In genomic region chr4:184288451-184289178, GRCh38 we compare ENCODE assay signal across 8 cellular contexts.
A peak's percentile ranks its signal among the peaks of the same experiment; 100 is the strongest.
DNase-seq lines count a peak whose midpoint lies in the region; ATAC-seq and TF ChIP-seq lines count a peak whose summit lies in the region.

No MANE protein-coding gene starts in this region.

- H3K9ac ChIP-seq in parathyroid adenoma, result no peak overlapping the region

- no peaks in the 10 kb centered on the region for H3K36me3 Mint-ChIP-seq in activated T-cell treated with anti-CD3 and anti-CD28 coated beads, Interleukin-2, amount 50 U/mL, for 24 hours (ENCODE audit: low read depth)
- H3K36me3 Mint-ChIP-seq in activated CD8-positive, alpha-beta T cell treated with anti-CD3 and anti-CD28 coated beads for 36 hours (ENCODE audit: low read depth), result no peaks in the 10 kb centered on the region

- no peaks in the 10 kb centered on the region for H3K36me3 ChIP-seq in parathyroid adenoma (ENCODE audit: control insufficient read depth, insufficient read depth, low read length)
- no peaks in the 10 kb centered on the region for H3K36me3 ChIP-seq in sigmoid colon

- H3K4me3 ChIP-seq in parathyroid adenoma (ENCODE audit: low read depth, low read length) (no peak overlapping the region), sigmoid colon (no peak overlapping the region)

- no peaks in the 10 kb centered on the region for H3K79me2 ChIP-seq in parathyroid adenoma

- H3K4me2 ChIP-seq in parathyroid adenoma (ENCODE audit: low read length), result no peak overlapping the region

- TF ChIP-seq POLR2A in sigmoid colon (IDR thresholded peaks at IDR 0.05), result no peak

- peak overlapping the region; percentile 65 for H3K27ac ChIP-seq in parathyroid adenoma
- H3K27ac ChIP-seq in sigmoid colon, result peak overlapping the region in 1 of 4 donors; percentile 7

- no peaks in the 10 kb centered on the region for H3K27me3 Mint-ChIP-seq in activated T-cell treated with anti-CD3 and anti-CD28 coated beads, Interleukin-2, amount 50 U/mL, for 24 hours
- no peaks in the 10 kb centered on the region for H3K27me3 Mint-ChIP-seq in activated CD8-positive, alpha-beta T cell treated with anti-CD3 and anti-CD28 coated beads for 36 hours

- intact Hi-C loops in activated CD8-positive, alpha-beta T cell treated with anti-CD3 and anti-CD28 coated beads for 36 hours (cut with micrococcal nuclease), result loop anchor here (2.0 to 10.0 kb wide), 2 partner anchors 20 to 446 kb away; partner anchors contain the start of gene CENPU
- intact Hi-C loops in sigmoid colon (cut with DNase I), result loop anchor here (5.0 kb wide), 1 partner anchor 94 kb away; no protein-coding TSS in a partner anchor

- 56 to 58% methylated on average over 14 of the region's 14 CpGs for WGBS in sigmoid colon, 2 donors

- no peaks in the 10 kb centered on the region for H3K4me1 ChIP-seq in parathyroid adenoma
- peaks cover 0 to 10% (median 2%) of the 10 kb centered on the region in 4 donors for H3K4me1 ChIP-seq in sigmoid colon

- DNase-seq in activated T-cell treated with anti-CD3 and anti-CD28 coated beads, Interleukin-2, amount 50 U/mL, for 24 hours, result peak; percentile 65
- no peak for DNase-seq in activated T-cell treated with anti-CD3 and anti-CD28 coated beads for 4 hours
- DNase-seq in activated CD8-positive, alpha-beta T cell treated with anti-CD3 and anti-CD28 coated beads for 36 hours, result peak; percentile 75
- no peak for DNase-seq in NOMO-1 treated with DMSO at 0.1 percent for 48 hours (lab: John Stamatoyannopoulos, UW; ENCODE audit: unreplicated experiment)
- DNase-seq in sigmoid colon, result no peak
- DNase-seq in SHP77 treated with DMSO at 0.1 percent for 48 hours (lab: John Stamatoyannopoulos, UW), result no peak

- H3K27ac Mint-ChIP-seq in activated T-cell treated with anti-CD3 and anti-CD28 coated beads, Interleukin-2, amount 50 U/mL, for 24 hours, result peak overlapping the region; percentile 91
- peak overlapping the region; percentile 88 for H3K27ac Mint-ChIP-seq in activated CD8-positive, alpha-beta T cell treated with anti-CD3 and anti-CD28 coated beads for 36 hours

- CTCF ChIA-PET in activated CD8-positive, alpha-beta T cell treated with anti-CD3 and anti-CD28 coated beads for 36 hours (lab: Charles Lee), result interaction anchor here (0.7 to 2.3 kb wide), 8 partner anchors 21 to 215 kb away, joined by 3 to 21 read pairs (median 6); no protein-coding TSS in a partner anchor

- H3K4me3 Mint-ChIP-seq in activated T-cell treated with anti-CD3 and anti-CD28 coated beads, Interleukin-2, amount 50 U/mL, for 24 hours, result peak overlapping the region; percentile 61
- peak overlapping the region; percentile 56 for H3K4me3 Mint-ChIP-seq in activated CD8-positive, alpha-beta T cell treated with anti-CD3 and anti-CD28 coated beads for 36 hours

- H3K9me3 Mint-ChIP-seq in activated T-cell treated with anti-CD3 and anti-CD28 coated beads, Interleukin-2, amount 50 U/mL, for 24 hours, result no peaks in the 10 kb centered on the region
- no peaks in the 10 kb centered on the region for H3K9me3 Mint-ChIP-seq in activated CD8-positive, alpha-beta T cell treated with anti-CD3 and anti-CD28 coated beads for 36 hours

- H3K4me1 Mint-ChIP-seq in activated T-cell treated with anti-CD3 and anti-CD28 coated beads, Interleukin-2, amount 50 U/mL, for 24 hours (ENCODE audit: low read depth), result peaks cover 54% of the 10 kb centered on the region
- H3K4me1 Mint-ChIP-seq in activated CD8-positive, alpha-beta T cell treated with anti-CD3 and anti-CD28 coated beads for 36 hours (ENCODE audit: low read depth), result peaks cover 45% of the 10 kb centered on the region

- POLR2A ChIA-PET in activated CD8-positive, alpha-beta T cell treated with anti-CD3 and anti-CD28 coated beads for 36 hours (lab: Charles Lee), result interaction anchor here (0.6 to 1.7 kb wide), 8 partner anchors 13 to 378 kb away, joined by 3 to 6 read pairs (median 4); partner anchors contain the start of gene IRF2

- no peaks in the 10 kb centered on the region for H3K9me3 ChIP-seq in parathyroid adenoma (ENCODE audit: control insufficient read depth, low read length)
- H3K9me3 ChIP-seq in sigmoid colon, result no peaks in the 10 kb centered on the region

- peak overlapping the region; percentile 53 for H2AFZ ChIP-seq in parathyroid adenoma

- H3K27me3 ChIP-seq in parathyroid adenoma (ENCODE audit: control insufficient read depth, insufficient read depth, low read length) (no peaks in the 10 kb centered on the region), sigmoid colon (no peaks in the 10 kb centered on the region)

- TF ChIP-seq EP300 in sigmoid colon (IDR thresholded peaks at IDR 0.05), result no peak

- peak; percentile 55 for ATAC-seq in HG02973 (IDR thresholded peaks at IDR 0.05; ENCODE audit: unreplicated experiment)
- peak; percentile 84 for ATAC-seq in activated CD8-positive, alpha-beta T cell treated with anti-CD3 and anti-CD28 coated beads for 36 hours

- no peak for TF ChIP-seq CTCF in activated CD8-positive, alpha-beta T cell treated with anti-CD3 and anti-CD28 coated beads for 36 hours (IDR thresholded peaks at IDR 0.05)
- TF ChIP-seq CTCF in parathyroid adenoma (IDR thresholded peaks at IDR 0.05), result no peak
- no peak for TF ChIP-seq CTCF in sigmoid colon (IDR thresholded peaks at IDR 0.05)

Comparison
In these comparisons a context has a peak if more than half of its experiments do, and no peak if none do; other contexts are left out.
1. DNase-seq: peak in activated T-cell treated with anti-CD3 and anti-CD28 coated beads, Interleukin-2, amount 50 U/mL, for 24 hours (single experiment) and activated CD8-positive, alpha-beta T cell treated with anti-CD3 and anti-CD28 coated beads for 36 hours (single experiment); none in activated T-cell treated with anti-CD3 and anti-CD28 coated beads for 4 hours (single experiment), NOMO-1 treated with DMSO at 0.1 percent for 48 hours (single experiment), sigmoid colon (single experiment) and SHP77 treated with DMSO at 0.1 percent for 48 hours (single experiment).